8 cellular contexts compared by ENCODE assay signal in the genomic region with DNA sequence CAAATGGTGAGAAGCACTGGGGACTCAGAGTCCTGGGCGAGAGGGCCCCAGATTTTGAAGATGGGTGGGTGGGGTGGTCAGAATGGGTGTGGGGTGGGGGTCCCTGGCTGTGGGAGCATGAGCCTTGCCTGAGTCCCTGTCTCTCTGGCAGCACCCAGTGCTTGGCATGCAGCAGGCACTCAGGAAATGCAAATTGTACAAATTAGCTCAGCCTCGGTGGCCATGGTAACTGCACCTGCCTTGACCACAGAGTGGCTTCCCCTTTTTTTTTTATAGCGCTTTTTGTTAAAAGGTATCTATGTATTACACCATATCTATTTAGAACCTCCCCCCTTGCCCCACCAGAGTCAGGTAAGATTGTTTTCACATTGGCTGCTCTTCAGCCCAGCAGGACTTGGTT. TPM values are rescaled to one million over a fixed set of nuclear protein-coding genes. Genes with fewer than 3 reads are reported as not detected.
DNase-seq lines count a peak whose midpoint lies in the region; ATAC-seq and TF ChIP-seq lines count a peak whose summit lies in the region.

No MANE protein-coding gene starts in this region.

- H3K36me3 ChIP-seq in H7 (replicated peaks; ENCODE audit: control insufficient read depth, insufficient read depth, low read length), result no peaks in the 10 kb centered on the region

- peaks cover 50% of the 10 kb centered on the region for H3K27me3 Mint-ChIP-seq in stimulated activated memory B cell treated with anti-CD40 and anti-IgM and Interleukin-4, amounts not matched to agents 10 μg/mL and 1 μg/mL and 100 μg/mL, for 72 hours
- peaks cover 82% of the 10 kb centered on the region for H3K27me3 Mint-ChIP-seq in CD4-positive, alpha-beta T cell

- peak overlapping the region; percentile 26 for H3K27ac Mint-ChIP-seq in stimulated activated memory B cell treated with anti-CD40 and anti-IgM and Interleukin-4, amounts not matched to agents 10 μg/mL and 1 μg/mL and 100 μg/mL, for 72 hours
- H3K27ac Mint-ChIP-seq in CD4-positive, alpha-beta T cell, result no peak overlapping the region

- CTCF ChIA-PET in CD4-positive, alpha-beta T cell (lab: Charles Lee), result no interaction called here

- H3K4me3 ChIP-seq in H7 (ENCODE audit: insufficient read depth, low read depth, low read length), result no peak overlapping the region

- no peaks in the 10 kb centered on the region for H3K9me3 ChIP-seq in CD4-positive, alpha-beta T cell (ENCODE audit: control insufficient read depth, low read length)

- no peaks in the 10 kb centered on the region for H3K9me3 Mint-ChIP-seq in stimulated activated memory B cell treated with anti-CD40 and anti-IgM and Interleukin-4, amounts not matched to agents 10 μg/mL and 1 μg/mL and 100 μg/mL, for 72 hours
- H3K9me3 Mint-ChIP-seq in CD4-positive, alpha-beta T cell, result no peaks in the 10 kb centered on the region

- peaks cover 6% of the 10 kb centered on the region for H3K36me3 Mint-ChIP-seq in stimulated activated memory B cell treated with anti-CD40 and anti-IgM and Interleukin-4, amounts not matched to agents 10 μg/mL and 1 μg/mL and 100 μg/mL, for 72 hours
- H3K36me3 Mint-ChIP-seq in CD4-positive, alpha-beta T cell (ENCODE audit: low read depth), result no peaks in the 10 kb centered on the region

- POLR2A ChIA-PET in CD4-positive, alpha-beta T cell (lab: Charles Lee), result no interaction called here

- intact Hi-C loops in CD4-positive, alpha-beta T cell (cut with DNase I, micrococcal nuclease), result no loop called here

- peaks cover 44% of the 10 kb centered on the region for H3K27me3 ChIP-seq in CD4-positive, alpha-beta T cell (ENCODE audit: control insufficient read depth, insufficient read depth, low read length)
- peaks cover 34% of the 10 kb centered on the region; the same call in 1 of the 2 replicates for H3K27me3 ChIP-seq in H7 (ENCODE audit: control insufficient read depth, insufficient read depth, low read length)

- H3K4me3 Mint-ChIP-seq in stimulated activated memory B cell treated with anti-CD40 and anti-IgM and Interleukin-4, amounts not matched to agents 10 μg/mL and 1 μg/mL and 100 μg/mL, for 72 hours, result peak overlapping the region; percentile 21
- H3K4me3 Mint-ChIP-seq in CD4-positive, alpha-beta T cell, result no peak overlapping the region

- H3K4me1 Mint-ChIP-seq in stimulated activated memory B cell treated with anti-CD40 and anti-IgM and Interleukin-4, amounts not matched to agents 10 μg/mL and 1 μg/mL and 100 μg/mL, for 72 hours, result peaks cover 60% of the 10 kb centered on the region
- H3K4me1 Mint-ChIP-seq in CD4-positive, alpha-beta T cell (ENCODE audit: low read depth), result no peaks in the 10 kb centered on the region

- peak; percentile 7 for DNase-seq in SKM-1 treated with dmso at 0.1 percent for 144 hours (lab: John Stamatoyannopoulos, UW; ENCODE audit: unreplicated experiment)
- no peak for DNase-seq in SKM-1 (lab: John Stamatoyannopoulos, UW; ENCODE audit: unreplicated experiment)
- peak; percentile 36 for DNase-seq in NCI-H1048 (lab: John Stamatoyannopoulos, UW)
- no peak for DNase-seq in CD4-positive, alpha-beta T cell
- no peak for DNase-seq in H7
- no peak for DNase-seq in islet precursor cell

- peak; percentile 85 for ATAC-seq in HG02852 (IDR thresholded peaks at IDR 0.05; ENCODE audit: unreplicated experiment)
- peak; percentile 94 for ATAC-seq in stimulated activated memory B cell treated with anti-CD40 and anti-IgM and Interleukin-4, amounts not matched to agents 10 μg/mL and 1 μg/mL and 100 μg/mL, for 72 hours
- no peak for ATAC-seq in CD4-positive, alpha-beta T cell (ENCODE audit: poor library complexity)

- no peak for TF ChIP-seq CTCF in CD4-positive, alpha-beta T cell (IDR thresholded peaks at IDR 0.05)

- H3K27ac ChIP-seq in CD4-positive, alpha-beta T cell (ENCODE audit: low read depth, low read length), result no peak overlapping the region

RNA-seq across cellular contexts. Expression of gene PITX1, which starts 19.2 kb away (rescaled TPM):
- total RNA-seq in CD4-positive, alpha-beta T cell, result not detected
- not detected in 2 replicates for total RNA-seq in H7 (2014; rRNA removed; shearing (Covaris generic))

Comparison
In these comparisons a context has a peak if more than half of its experiments do, and no peak if none do; other contexts are left out.
1. DNase-seq: peak in SKM-1 treated with dmso at 0.1 percent for 144 hours (single experiment) and NCI-H1048 (single experiment); none in SKM-1 (single experiment), CD4-positive, alpha-beta T cell (0 of 10), H7 (single experiment) and islet precursor cell (single experiment).